ENCODE assay signal across 24 cellular contexts in genomic region chr1:154876842-154877369, GRCh38. TPM values are rescaled to one million over a fixed set of nuclear protein-coding genes. Genes with fewer than 3 reads are reported as not detected.
DNase-seq lines count a peak whose midpoint lies in the region; ATAC-seq, FAIRE-seq and TF ChIP-seq lines count a peak whose summit lies in the region.
"Had no signal": no experiment of that assay in that cellular context is flagged by ENCODE, and none has a peak within 500 bp of the region (broad histone marks: within the 10 kb centered on the region; RNA-seq: fewer than 3 reads in every experiment).

No MANE protein-coding gene starts in this region.

- H4K5ac ChIP-seq in H9 (ENCODE audit: insufficient read length, low read depth, low read length): no peak overlapping the region

- H3K27me3 ChIP-seq in H9 (ENCODE audit: insufficient read depth, low read length) (0 out of 2 replicates have a peak, but pooled peaks cover 2% of the 10 kb centered on the region), mesenchymal stem cell (ENCODE audit: control insufficient read depth in 1 of 2, insufficient read depth in 1 of 2, low read length in 2 of 2) (peaks cover 25 to 75% of the 10 kb centered on the region in 2 experiments), small intestine (ENCODE audit: control insufficient read depth in 2 of 2, insufficient read depth in 2 of 2, low read length in 2 of 2) (no peaks in the 10 kb centered on the region)
- H3K27me3 ChIP-seq: BLaER1 treated with 17β-estradiol and CSF1 and Interleukin-3, amounts not matched to agents 10 nM and 100 nM had no signal

- no peaks in the 10 kb centered on the region for H3K79me1 ChIP-seq in H9 (ENCODE audit: insufficient read depth, low read depth, low read length, poor library complexity, severe bottlenecking)
- H3K79me1 ChIP-seq in mesenchymal stem cell (replicated peaks; ENCODE audit: low read length, poor library complexity, severe bottlenecking): no peaks in the 10 kb centered on the region

- H2BK15ac ChIP-seq in H9 (ENCODE audit: low read depth, low read length): no peak overlapping the region
- no peak overlapping the region for H2BK15ac ChIP-seq in mesenchymal stem cell (ENCODE audit: low read depth, poor library complexity, severe bottlenecking)

- H3K14ac ChIP-seq in H9 (ENCODE audit: insufficient read depth, low read length) (no peak overlapping the region), mesenchymal stem cell (ENCODE audit: low read length in 2 of 2) (no peak overlapping the region)

- H2BK20ac ChIP-seq in H9 (ENCODE audit: low read depth, low read length, poor library complexity, severe bottlenecking): no peak overlapping the region

- no peak for FAIRE-seq in small intestine (lab: Jason Lieb, UNC)
- FAIRE-seq: GM12891 had no signal

- H3K4me2 ChIP-seq in H9 (ENCODE audit: insufficient read depth, insufficient read length, low read length) (no peak overlapping the region), mesenchymal stem cell (ENCODE audit: low read length, poor library complexity, severe bottlenecking) (no peak overlapping the region)
- H3K4me2 ChIP-seq: BLaER1 treated with 17β-estradiol and CSF1 and Interleukin-3, amounts not matched to agents 10 nM and 100 nM; GM23338 had no signal

- H3K9me3 Mint-ChIP-seq in H9: no peaks in the 10 kb centered on the region; a peak in 1 of 5 replicates
- H3K9me3 Mint-ChIP-seq: CD8-positive, alpha-beta T cell; GM23338 had no signal

- DNase-seq in H9 (peak; percentile 2), coronary artery (ENCODE audit: low spot score) (peak; percentile 28), mesenchymal stem cell (no peak), small intestine (no peak), medulla oblongata (ENCODE audit: extremely low spot score) (no peak)
- DNase-seq in stimulated activated CD4-positive, alpha-beta T cell treated with anti-CD3 and anti-CD28 coated beads, Interleukin-12 subunit alpha, Interleukin-12 subunit beta, amount 100 ng/mL, for 4 hours: no peak
- DNase-seq: ACHN; CD8-positive, alpha-beta T cell; DMS153; MM.1S; NCI-H1048; NCI-H1417 treated with DMSO at 0.1 percent for 48 hours; NCI-H187 treated with DMSO at 0.1 percent for 48 hours; NCI-H2107; NCI-H510A; SIG-M5 had no signal

- no peak overlapping the region for H2AK5ac ChIP-seq in H9 (ENCODE audit: insufficient read length, low read length)
- no peak overlapping the region for H2AK5ac ChIP-seq in mesenchymal stem cell (ENCODE audit: low read length, severe bottlenecking)

- TF ChIP-seq CTCF in H9 (conservative IDR thresholded peaks at IDR 0.05) (no peak), coronary artery (IDR thresholded peaks at IDR 0.05) (no peak)

- H3K4me3 ChIP-seq in coronary artery: no peak overlapping the region
- H3K4me3 ChIP-seq in mesenchymal stem cell (ENCODE audit: insufficient read depth in 1 of 2, low read depth in 1 of 2, low read length in 2 of 2): no peak overlapping the region
- no peak overlapping the region for H3K4me3 ChIP-seq in small intestine (ENCODE audit: low read depth in 1 of 2, low read length in 2 of 2)
- H3K4me3 ChIP-seq: BLaER1 treated with 17β-estradiol and CSF1 and Interleukin-3, amounts not matched to agents 10 nM and 100 nM; GM23338 had no signal

- H2BK12ac ChIP-seq in H9 (ENCODE audit: insufficient read length, low read depth, low read length) (no peak overlapping the region), mesenchymal stem cell (ENCODE audit: low read length in 2 of 2) (peak overlapping the region; percentile 55 to 94)

- no peak overlapping the region for H3K27ac ChIP-seq in H9 (ENCODE audit: insufficient read length, low read depth, low read length)
- no peak overlapping the region for H3K27ac ChIP-seq in coronary artery
- no peak overlapping the region for H3K27ac ChIP-seq in mesenchymal stem cell (ENCODE audit: low read length, poor library complexity, severe bottlenecking)
- peak overlapping the region; percentile 38 to 75 for H3K27ac ChIP-seq in small intestine (ENCODE audit: low read depth in 1 of 2, low read length in 1 of 2)
- H3K27ac ChIP-seq: BLaER1 treated with 17β-estradiol and CSF1 and Interleukin-3, amounts not matched to agents 10 nM and 100 nM had no signal

- H3K4me1 ChIP-seq in H9 (ENCODE audit: insufficient read depth, low read length) (0 out of 2 replicates have a peak, but pooled peaks cover 2% of the 10 kb centered on the region), mesenchymal stem cell (ENCODE audit: control insufficient read depth, insufficient read depth, low read depth, low read length) (peaks cover 11% of the 10 kb centered on the region), small intestine (ENCODE audit: control insufficient read depth in 2 of 2, insufficient read depth in 1 of 2, low read depth in 1 of 2, low read length in 1 of 2) (peaks cover 0 to 7% of the 10 kb centered on the region in 2 donors)

- no peak overlapping the region for H3K18ac ChIP-seq in H9 (ENCODE audit: insufficient read length, low read depth, low read length)
- H3K18ac ChIP-seq in mesenchymal stem cell (ENCODE audit: low read depth in 1 of 2, low read length in 2 of 2): peak overlapping the region in 1 of 2 experiments; percentile 54

- no peak overlapping the region for H2BK120ac ChIP-seq in H9 (ENCODE audit: low read depth, low read length, poor library complexity, severe bottlenecking)
- no peak overlapping the region for H2BK120ac ChIP-seq in mesenchymal stem cell (ENCODE audit: low read depth, low read length)

- no peak overlapping the region for H3K23ac ChIP-seq in H9 (ENCODE audit: insufficient read length, low read depth, low read length)
- no peak overlapping the region for H3K23ac ChIP-seq in mesenchymal stem cell (ENCODE audit: low read length in 2 of 2)

- no peak overlapping the region for H3K27ac Mint-ChIP-seq in H9
- H3K27ac Mint-ChIP-seq: CD8-positive, alpha-beta T cell; GM23338 had no signal

- no peak overlapping the region for H3K56ac ChIP-seq in H9 (ENCODE audit: insufficient read length, low read depth, low read length)

- H4K20me1 ChIP-seq in H9 (ENCODE audit: control insufficient read depth, insufficient read depth, insufficient read length): no peaks in the 10 kb centered on the region
- H4K20me1 ChIP-seq: BLaER1 treated with 17β-estradiol and CSF1 and Interleukin-3, amounts not matched to agents 10 nM and 100 nM had no signal

- no peaks in the 10 kb centered on the region for H3K36me3 Mint-ChIP-seq in H9 (ENCODE audit: insufficient read depth in 1 of 3, low read depth in 3 of 3)
- H3K36me3 Mint-ChIP-seq: CD8-positive, alpha-beta T cell had no signal

- no peak overlapping the region for H4K91ac ChIP-seq in H9 (ENCODE audit: insufficient read length, low read depth, low read length)
- no peak overlapping the region for H4K91ac ChIP-seq in mesenchymal stem cell (ENCODE audit: low read length)

- H3K9me3 ChIP-seq in H9 (ENCODE audit: control insufficient read depth, low read depth, low read length): no peaks in the 10 kb centered on the region
- H3K9me3 ChIP-seq in mesenchymal stem cell (ENCODE audit: control insufficient read depth, low read length): no peaks in the 10 kb centered on the region
- H3K9me3 ChIP-seq in small intestine (ENCODE audit: control insufficient read depth, low read depth): no peaks in the 10 kb centered on the region
- H3K9me3 ChIP-seq: BLaER1 treated with 17β-estradiol and CSF1 and Interleukin-3, amounts not matched to agents 10 nM and 100 nM had no signal

- no peak for ATAC-seq in HG02763 (IDR thresholded peaks at IDR 0.05; ENCODE audit: unreplicated experiment)
- ATAC-seq: CD8-positive, alpha-beta T cell; GM23338; HCT116; Panc1; SK-N-SH treated with all-trans-retinoic acid at 6 μM for 48 hours had no signal

- H2AFZ ChIP-seq in H9 (ENCODE audit: low read length) (no peak overlapping the region), mesenchymal stem cell (ENCODE audit: low read depth, low read length) (no peak overlapping the region)
- H2AFZ ChIP-seq: GM23338 had no signal

- no peak overlapping the region for H2BK5ac ChIP-seq in H9 (ENCODE audit: insufficient read length, low read length)
- H2BK5ac ChIP-seq in mesenchymal stem cell (ENCODE audit: low read depth, low read length, poor library complexity, severe bottlenecking): no peak overlapping the region

- H3K9ac ChIP-seq in H9 (ENCODE audit: extremely low read depth, insufficient read length, low read length): no peak overlapping the region
- H3K9ac ChIP-seq in mesenchymal stem cell (ENCODE audit: low read length): no peak overlapping the region
- H3K9ac ChIP-seq: BLaER1 treated with 17β-estradiol and CSF1 and Interleukin-3, amounts not matched to agents 10 nM and 100 nM had no signal

- H3K79me2 ChIP-seq in H9 (ENCODE audit: insufficient read depth, low read length): no peaks in the 10 kb centered on the region

- H3K36me3 ChIP-seq in mesenchymal stem cell (ENCODE audit: control insufficient read depth in 1 of 2, insufficient read depth in 2 of 2, low read depth in 1 of 2, low read length in 2 of 2) (no peaks in the 10 kb centered on the region), small intestine (ENCODE audit: control insufficient read depth in 2 of 2, insufficient read depth in 2 of 2, low read length in 2 of 2) (no peaks in the 10 kb centered on the region)
- H3K36me3 ChIP-seq: BLaER1 treated with 17β-estradiol and CSF1 and Interleukin-3, amounts not matched to agents 10 nM and 100 nM had no signal

- no peak overlapping the region for H3T11ph ChIP-seq in H9 (ENCODE audit: low read length)

- no peak overlapping the region for H3K4ac ChIP-seq in H9 (ENCODE audit: low read depth, low read length)
- peak overlapping the region; percentile 17 to 42 for H3K4ac ChIP-seq in mesenchymal stem cell (ENCODE audit: low read depth in 1 of 2, low read length in 2 of 2)

- no peaks in the 10 kb centered on the region for H3K23me2 ChIP-seq in H9 (ENCODE audit: insufficient read length, low read depth, low read length, poor library complexity, severe bottlenecking)

- peaks cover 3 to 4% of the 10 kb centered on the region in 2 experiments for H3K4me1 Mint-ChIP-seq in H9

- H4K8ac ChIP-seq in H9 (replicated peaks; ENCODE audit: insufficient read length, low read depth, low read length) (no peak overlapping the region), mesenchymal stem cell (ENCODE audit: low read length) (peak overlapping the region; percentile 59)

- no peaks in the 10 kb centered on the region; the same call in 1 of the 2 replicates for H3K27me3 Mint-ChIP-seq in H9 (ENCODE audit: low read depth)

- no CpG with 5 or more reads among the region's 3 CpGs for WGBS in H9 (ENCODE audit: extremely low coverage, insufficient read length, low lambda C conversion rate)
- WGBS in mesenchymal stem cell: 63% methylated on average over 3 of the region's 3 CpGs
- 41 to 72% (median 65%) methylated on average over 3 of the region's 3 CpGs for WGBS in small intestine, 3 donors

- no peak overlapping the region; a peak in 1 of 5 replicates for H3K4me3 Mint-ChIP-seq in H9
- H3K4me3 Mint-ChIP-seq: CD8-positive, alpha-beta T cell; GM23338 had no signal

RNA-seq across cellular contexts. Expression of gene KCNN3, which starts 6.8 kb away (rescaled TPM):
- 0.83 TPM in 2 replicates for total RNA-seq in H9 (2021)
- 0.81 TPM for polyA plus RNA-seq in mesenchymal stem cell (2013, experiment 1 of 2)
- polyA plus RNA-seq in mesenchymal stem cell (2013, experiment 2 of 2): 0.75 TPM
- 1 to 10 TPM in 1 of 3 donors, under 1 TPM in 2; 0.27 to 1.6 (median 0.45) TPM for polyA plus RNA-seq in small intestine
- total RNA-seq: Calu3 had no signal

RNA-seq across cellular contexts. Expression of gene PMVK, which starts 59.6 kb away (rescaled TPM):
- total RNA-seq in H9 (2021): 26.3 and 30.2 TPM in 2 replicates
- polyA plus RNA-seq in mesenchymal stem cell (2013, experiment 1 of 2): 21.3 TPM
- 21.1 TPM for polyA plus RNA-seq in mesenchymal stem cell (2013, experiment 2 of 2)
- 100 to 1,000 TPM in 1 of 3 donors, 10 to 100 TPM in 2; 59.5 to 120 (median 92.6) TPM for polyA plus RNA-seq in small intestine

Comparison
In these comparisons a context has a peak if more than half of its experiments do, and no peak if none do; other contexts are left out.
1. DNase-seq: peak in H9 (single experiment) and coronary artery (single experiment); none in mesenchymal stem cell (single experiment), small intestine (single experiment), stimulated activated CD4-positive, alpha-beta T cell treated with anti-CD3 and anti-CD28 coated beads, Interleukin-12 subunit alpha, Interleukin-12 subunit beta, amount 100 ng/mL, for 4 hours (single experiment) and medulla oblongata (single experiment).
2. H3K27ac ChIP-seq: peak in small intestine (2 of 2); none in H9 (single experiment), coronary artery (0 of 2) and mesenchymal stem cell (single experiment).